Comparison of ENCODE assay signal across 9 cellular contexts in the genomic region with DNA sequence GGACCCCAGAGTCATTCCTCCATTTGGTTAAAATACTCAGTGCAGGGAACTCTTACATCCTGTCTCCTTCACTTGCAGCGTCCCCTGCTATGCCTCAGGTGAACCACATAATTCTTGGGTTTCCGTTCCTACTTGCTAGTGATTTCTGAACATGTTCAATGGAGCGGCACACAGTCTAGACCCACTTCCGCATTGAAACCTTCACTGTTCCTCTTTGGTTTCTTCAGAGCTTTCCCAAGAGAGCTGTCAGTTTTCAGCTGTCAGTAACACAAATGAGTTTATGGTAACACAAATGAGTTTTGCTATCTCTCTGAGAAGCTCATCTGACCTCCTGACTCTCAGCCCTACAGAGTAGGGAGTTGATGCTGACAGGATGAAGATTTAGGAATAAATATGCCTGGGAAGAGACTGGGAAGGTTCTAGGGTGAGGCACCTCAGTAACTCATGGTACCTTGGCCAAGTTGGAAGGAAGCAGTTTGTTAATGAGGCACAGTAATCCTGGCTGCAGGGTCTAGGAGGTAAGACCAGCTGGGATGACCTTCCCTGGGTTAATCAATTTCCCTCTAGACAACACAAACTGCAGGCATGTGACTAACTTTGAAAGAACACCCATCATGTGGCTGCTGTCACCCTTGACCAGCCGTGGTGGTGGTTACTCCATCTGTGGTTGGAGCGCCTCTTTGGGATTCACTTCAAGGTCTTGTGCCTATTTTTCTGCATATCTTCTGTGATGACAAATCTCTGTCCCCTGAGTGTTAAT. TPM values are rescaled to one million over a fixed set of nuclear protein-coding genes. Genes with fewer than 3 reads are reported as not detected.
A peak's percentile ranks its signal among the peaks of the same experiment; 100 is the strongest.
DNase-seq lines count a peak whose midpoint lies in the region; ATAC-seq and TF ChIP-seq lines count a peak whose summit lies in the region.
"Had no signal": no experiment of that assay in that cellular context is flagged by ENCODE, and none has a peak within 500 bp of the region (broad histone marks: within the 10 kb centered on the region; RNA-seq: fewer than 3 reads in every experiment).

No MANE protein-coding gene starts in this region.

- POLR2A ChIA-PET in naive thymus-derived CD4-positive, alpha-beta T cell (lab: Charles Lee) = interaction anchor here (1.0 to 3.0 kb wide), 6 partner anchors 40 to 72 kb away, joined by 3 to 14 read pairs (median 4); a partner anchor contains a TSS

- no peaks in the 10 kb centered on the region for H3K9me3 Mint-ChIP-seq in naive thymus-derived CD4-positive, alpha-beta T cell
- H3K9me3 Mint-ChIP-seq in progenitor cell of endocrine pancreas (ENCODE audit: low read depth) = no peaks in the 10 kb centered on the region

- H3K9me3 ChIP-seq in naive thymus-derived CD4-positive, alpha-beta T cell (ENCODE audit: control insufficient read depth in 2 of 3, low read length in 3 of 3) = no peaks in the 10 kb centered on the region
- H3K9me3 ChIP-seq in thyroid gland = no peaks in the 10 kb centered on the region

- no peak for TF ChIP-seq POLR2A in thyroid gland (IDR thresholded peaks at IDR 0.05)

- peak overlapping the region; percentile 51 to 90 (median 79) for H3K27ac Mint-ChIP-seq in naive thymus-derived CD4-positive, alpha-beta T cell
- H3K27ac Mint-ChIP-seq in progenitor cell of endocrine pancreas = no peak overlapping the region

- peak overlapping the region; percentile 43 for H3K27ac ChIP-seq in naive thymus-derived CD4-positive, alpha-beta T cell (ENCODE audit: low read depth, low read length)
- H3K27ac ChIP-seq in thyroid gland = no peak overlapping the region

- H3K36me3 ChIP-seq in naive thymus-derived CD4-positive, alpha-beta T cell (ENCODE audit: control insufficient read depth in 2 of 3, insufficient read depth in 3 of 3, low read length in 3 of 3) = peaks cover 0 to 42% (median 17%) of the 10 kb centered on the region in 3 experiments
- peaks cover 23 to 27% of the 10 kb centered on the region in 2 donors for H3K36me3 ChIP-seq in thyroid gland

- peak overlapping the region; percentile 27 to 83 (median 60) for H3K4me3 Mint-ChIP-seq in naive thymus-derived CD4-positive, alpha-beta T cell
- no peak overlapping the region for H3K4me3 Mint-ChIP-seq in progenitor cell of endocrine pancreas (ENCODE audit: low read depth)

- intact Hi-C loops in naive thymus-derived CD4-positive, alpha-beta T cell (cut with micrococcal nuclease) = loop anchor here (2.0 to 10.0 kb wide), 2 partner anchors 404 to 722 kb away; a partner anchor contains a TSS
- intact Hi-C loops in thyroid gland (cut with DNase I) = no loop called here

- no peaks in the 10 kb centered on the region for H3K27me3 Mint-ChIP-seq in naive thymus-derived CD4-positive, alpha-beta T cell
- peaks cover 4% of the 10 kb centered on the region for H3K27me3 Mint-ChIP-seq in progenitor cell of endocrine pancreas

- ATAC-seq in GM19043 (IDR thresholded peaks at IDR 0.05; ENCODE audit: low read depth, unreplicated experiment) (peak; percentile 80), HG02973 (IDR thresholded peaks at IDR 0.05; ENCODE audit: unreplicated experiment) (peak; percentile 69)
- ATAC-seq in naive thymus-derived CD4-positive, alpha-beta T cell = peak; percentile 60

- 74 to 85% methylated on average over 6 of the region's 6 CpGs for WGBS in thyroid gland, 2 donors

- H3K36me3 Mint-ChIP-seq in naive thymus-derived CD4-positive, alpha-beta T cell = peaks cover 0 to 37% (median 6%) of the 10 kb centered on the region in 5 donors
- H3K36me3 Mint-ChIP-seq in progenitor cell of endocrine pancreas (ENCODE audit: insufficient read depth) = peaks cover 10% of the 10 kb centered on the region

- TF ChIP-seq CTCF in thyroid gland (IDR thresholded peaks at IDR 0.05) = no peak
- TF ChIP-seq CTCF in progenitor cell of endocrine pancreas (IDR thresholded peaks at IDR 0.05; ENCODE audit: unreplicated experiment) = no peak

- peaks cover 47 to 84% (median 77%) of the 10 kb centered on the region in 7 donors for H3K4me1 Mint-ChIP-seq in naive thymus-derived CD4-positive, alpha-beta T cell
- H3K4me1 Mint-ChIP-seq in progenitor cell of endocrine pancreas (ENCODE audit: low read depth) = peaks cover 11% of the 10 kb centered on the region

- peaks cover 47 to 56% of the 10 kb centered on the region in 2 donors for H3K4me1 ChIP-seq in naive thymus-derived CD4-positive, alpha-beta T cell (ENCODE audit: control insufficient read depth in 2 of 2, insufficient read depth in 2 of 2, low read length in 2 of 2)
- peaks cover 8 to 16% of the 10 kb centered on the region in 2 donors for H3K4me1 ChIP-seq in thyroid gland

- DNase-seq in SIG-M5 (lab: John Stamatoyannopoulos, UW) (peak; percentile 54), NCI-H146 treated with DMSO at 0.1 percent for 48 hours (lab: John Stamatoyannopoulos, UW; ENCODE audit: unreplicated experiment) (no peak), thyroid gland (no peak), AG08395 (ENCODE audit: low spot score) (no peak), progenitor cell of endocrine pancreas (ENCODE audit: low spot score, unreplicated experiment) (no peak)
- DNase-seq in naive thymus-derived CD4-positive, alpha-beta T cell = peak in 7 of 9 donors; percentile 37 to 60 (median 54)

- CTCF ChIA-PET in naive thymus-derived CD4-positive, alpha-beta T cell (lab: Charles Lee) = interaction anchor here (0.6 to 3.7 kb wide), 2 partner anchors 68 to 602 kb away, joined by 3 to 28 read pairs; no protein-coding TSS in a partner anchor

- H3K27me3 ChIP-seq in naive thymus-derived CD4-positive, alpha-beta T cell (ENCODE audit: control insufficient read depth in 2 of 2, insufficient read depth in 2 of 2, low read length in 2 of 2) = no peaks in the 10 kb centered on the region
- H3K27me3 ChIP-seq in thyroid gland = no peaks in the 10 kb centered on the region

- H3K4me3 ChIP-seq in naive thymus-derived CD4-positive, alpha-beta T cell (ENCODE audit: low read length) = no peak overlapping the region
- no peak overlapping the region for H3K4me3 ChIP-seq in thyroid gland (replicated peaks in 1 of 3)

RNA-seq across cellular contexts. Expression of a gene that starts 5.4 kb away (rescaled TPM):
- total RNA-seq in naive thymus-derived CD4-positive, alpha-beta T cell = 100 to 1,000 TPM in 1 of 5 experiments, 10 to 100 TPM in 4; 23.9 to 111 (median 67.1) TPM
- 10 to 100 TPM; 34.5 to 42.3 TPM for polyA plus RNA-seq in naive thymus-derived CD4-positive, alpha-beta T cell
- total RNA-seq in thyroid gland (10 to 100 TPM; 52.7 to 86.1 (median 76.6) TPM), progenitor cell of endocrine pancreas (31.1 and 31.9 TPM in 2 replicates)

RNA-seq across cellular contexts. Expression of a gene that starts 9.7 kb away (rescaled TPM):
- under 1 TPM in 3 of 5 experiments, not detected in 2; 0.19 to 0.48 (median 0.46) TPM for total RNA-seq in naive thymus-derived CD4-positive, alpha-beta T cell
- under 1 TPM; 0.14 to 0.24 TPM for polyA plus RNA-seq in naive thymus-derived CD4-positive, alpha-beta T cell
- total RNA-seq in thyroid gland (not detected), progenitor cell of endocrine pancreas (not detected in 2 replicates)
- total RNA-seq: M059J had no signal

RNA-seq across cellular contexts. Expression of a gene that starts 20.2 kb away (rescaled TPM):
- total RNA-seq in naive thymus-derived CD4-positive, alpha-beta T cell = 10 to 100 TPM in 1 of 5 experiments, 1 to 10 TPM in 1, under 1 TPM in 3; 0.38 to 46.7 (median 0.56) TPM
- polyA plus RNA-seq in naive thymus-derived CD4-positive, alpha-beta T cell = under 1 TPM in 1 of 2 donors, not detected in 1; 0.21 TPM
- total RNA-seq in thyroid gland (100 to 1,000 TPM in 1 of 4 donors, 10 to 100 TPM in 3; 35.5 to 101 (median 63.3) TPM), progenitor cell of endocrine pancreas (112 and 121 TPM in 2 replicates)

RNA-seq across cellular contexts. Expression of a gene that starts 39.7 kb away (rescaled TPM):
- 10 to 100 TPM; 12.2 to 22.7 (median 16.3) TPM for total RNA-seq in naive thymus-derived CD4-positive, alpha-beta T cell
- 10 to 100 TPM; 15.3 to 22.9 TPM for polyA plus RNA-seq in naive thymus-derived CD4-positive, alpha-beta T cell
- total RNA-seq in thyroid gland = 10 to 100 TPM; 12.1 to 47.4 (median 20.9) TPM
- 22.0 and 23.2 TPM in 2 replicates for total RNA-seq in progenitor cell of endocrine pancreas

RNA-seq across cellular contexts. Expression of a gene that starts 47.5 kb away (rescaled TPM):
- total RNA-seq in naive thymus-derived CD4-positive, alpha-beta T cell = 100 to 1,000 TPM in 1 of 5 experiments, 10 to 100 TPM in 4; 78.7 to 140 (median 85.0) TPM
- polyA plus RNA-seq in naive thymus-derived CD4-positive, alpha-beta T cell = 10 to 100 TPM; 82.7 to 98.9 TPM
- total RNA-seq in thyroid gland = 100 to 1,000 TPM in 3 of 4 donors, 10 to 100 TPM in 1; 85.0 to 122 (median 114) TPM
- 85.1 and 87.7 TPM in 2 replicates for total RNA-seq in progenitor cell of endocrine pancreas

Comparison
In these comparisons a context has a peak if more than half of its experiments do, and no peak if none do; other contexts are left out.
1. DNase-seq: peak in SIG-M5 (single experiment) and naive thymus-derived CD4-positive, alpha-beta T cell (7 of 9); none in NCI-H146 treated with DMSO at 0.1 percent for 48 hours (single experiment), thyroid gland (0 of 2), AG08395 (single experiment) and progenitor cell of endocrine pancreas (single experiment).
2. Peak in every context shown above with its lines, with median percentiles within 50 percentile points of each other: ATAC-seq.